ENCODE assay signal across 14 cellular contexts in genomic region chr18:10057401-10057800, GRCh38.
DNase-seq lines count a peak whose midpoint lies in the region; ATAC-seq, FAIRE-seq and TF ChIP-seq lines count a peak whose summit lies in the region.
"Had no signal": no experiment of that assay in that cellular context is flagged by ENCODE, and none has a peak within 500 bp of the region (broad histone marks: within the 10 kb centered on the region; RNA-seq: fewer than 3 reads in every experiment).

No MANE protein-coding gene starts in this region.

- H4K91ac ChIP-seq in H9 (ENCODE audit: insufficient read length, low read depth, low read length): no peak overlapping the region

- H2BK20ac ChIP-seq in H9 (ENCODE audit: low read depth, low read length, poor library complexity, severe bottlenecking): no peak overlapping the region

- CTCF ChIA-PET in HepG2 (lab: Yijun Ruan, JAX; ENCODE audit: low intra/inter-chr PET ratio, low total read pairs): no interaction called here

- BruUV-seq in HepG2 (replicated peaks; lab: Mats Ljungman, UMichigan): no TSS peak

- H3K27ac Mint-ChIP-seq in H9: no peak overlapping the region
- no peak overlapping the region for H3K27ac Mint-ChIP-seq in activated naive CD4-positive, alpha-beta T cell treated with anti-CD3 and anti-CD28 coated beads, Interleukin-2, amount 50 U/mL, for 72 hours
- H3K27ac Mint-ChIP-seq: activated CD4-positive, alpha-beta memory T cell treated with anti-CD3 and anti-CD28 coated beads, Interleukin-2, amount 10 ng/mL, durations not matched to agents 7 days and 5 days had no signal

- H3K4me3 ChIP-seq in SJSA1 (no peak overlapping the region), keratinocyte (ENCODE audit: control insufficient read depth in 2 of 3, extremely low read depth in 1 of 3, insufficient read depth in 2 of 3, low read depth in 1 of 3, low read length in 3 of 3) (peak overlapping the region in 1 of 3 experiments; percentile 5), spleen (no peak overlapping the region), HepG2 (replicated peaks in 1 of 3; ENCODE audit: insufficient read depth in 1 of 3, low read depth in 2 of 3, low read length in 3 of 3) (no peak overlapping the region)

- H4K8ac ChIP-seq in H9 (replicated peaks; ENCODE audit: insufficient read length, low read depth, low read length): no peak overlapping the region

- H3K27ac ChIP-seq in H9 (ENCODE audit: insufficient read length, low read depth, low read length) (no peak overlapping the region), SJSA1 (peak overlapping the region; percentile 96), keratinocyte (ENCODE audit: control insufficient read depth, insufficient read depth, low read length) (peak overlapping the region; percentile 63), spleen (peak overlapping the region in 7 of 8 donors; percentile 34 to 75 (median 67)), HepG2 (ENCODE audit: extremely low read length, insufficient read depth, low read length) (no peak overlapping the region)
- H3K27ac ChIP-seq: neutrophil had no signal

- peak overlapping the region; percentile 55 for H3K56ac ChIP-seq in H9 (ENCODE audit: insufficient read length, low read depth, low read length)

- H3K9me1 ChIP-seq in keratinocyte (ENCODE audit: control insufficient read depth, extremely low read depth, insufficient read depth, low read length): no peaks in the 10 kb centered on the region

- no CpG with 5 or more reads among the region's 3 CpGs for WGBS in H9 (ENCODE audit: extremely low coverage, insufficient read length, low lambda C conversion rate)
- WGBS in spleen, 5 donors: 34 to 63% (median 48%) methylated on average over 3 of the region's 3 CpGs
- WGBS in HepG2 (ENCODE audit: low lambda C conversion rate): 67% methylated on average over 3 of the region's 3 CpGs

- no peaks in the 10 kb centered on the region for H3K36me3 Mint-ChIP-seq in H9 (ENCODE audit: insufficient read depth in 1 of 3, low read depth in 3 of 3)
- H3K36me3 Mint-ChIP-seq in activated naive CD4-positive, alpha-beta T cell treated with anti-CD3 and anti-CD28 coated beads, Interleukin-2, amount 50 U/mL, for 72 hours: no peaks in the 10 kb centered on the region

- no peak for TF ChIP-seq RAD21 in HepG2 (CRISPR knock-in tag; IDR thresholded peaks at IDR 0.05)

- H3K4ac ChIP-seq in H9 (ENCODE audit: low read depth, low read length): no peak overlapping the region

- no peak for TF ChIP-seq EP300 in HepG2 (IDR thresholded peaks at IDR 0.05; ENCODE audit: low read depth in 2 of 2, low read length in 2 of 2)
- no peak for TF ChIP-seq EP300 in HepG2 (CRISPR knock-in tag; IDR thresholded peaks at IDR 0.05; ENCODE audit: borderline replicate concordance)

- no peaks in the 10 kb centered on the region for H3K79me2 ChIP-seq in H9 (ENCODE audit: insufficient read depth, low read length)
- no peaks in the 10 kb centered on the region for H3K79me2 ChIP-seq in keratinocyte (ENCODE audit: control insufficient read depth, insufficient read depth, low read length)
- H3K79me2 ChIP-seq in HepG2 (ENCODE audit: insufficient read depth, low read length): no peaks in the 10 kb centered on the region

- ATAC-seq in HepG2: no peak
- no peak for ATAC-seq in activated naive CD4-positive, alpha-beta T cell treated with anti-CD3 and anti-CD28 coated beads, Interleukin-2, amount 50 U/mL, for 72 hours

- peaks cover 2% of the 10 kb centered on the region for H3K23me2 ChIP-seq in H9 (ENCODE audit: insufficient read length, low read depth, low read length, poor library complexity, severe bottlenecking)

- POLR2A ChIA-PET in HepG2 (lab: Yijun Ruan, JAX): no interaction called here

- H3K4me1 Mint-ChIP-seq in H9: peaks cover 30 to 31% of the 10 kb centered on the region in 2 experiments
- H3K4me1 Mint-ChIP-seq: activated CD4-positive, alpha-beta memory T cell treated with anti-CD3 and anti-CD28 coated beads, Interleukin-2, amount 10 ng/mL, durations not matched to agents 7 days and 5 days had no signal

- H3T11ph ChIP-seq in H9 (ENCODE audit: low read length): no peak overlapping the region

- H3K9me3 Mint-ChIP-seq in H9: no peaks in the 10 kb centered on the region; a peak in 1 of 5 replicates
- no peaks in the 10 kb centered on the region for H3K9me3 Mint-ChIP-seq in activated naive CD4-positive, alpha-beta T cell treated with anti-CD3 and anti-CD28 coated beads, Interleukin-2, amount 50 U/mL, for 72 hours
- H3K9me3 Mint-ChIP-seq: activated CD4-positive, alpha-beta memory T cell treated with anti-CD3 and anti-CD28 coated beads, Interleukin-2, amount 10 ng/mL, durations not matched to agents 7 days and 5 days had no signal

- no peak for FAIRE-seq in keratinocyte (lab: Jason Lieb, UNC)
- no peak for FAIRE-seq in HepG2 (lab: Jason Lieb, UNC)
- FAIRE-seq: islet of Langerhans had no signal

- H3K4me1 ChIP-seq in H9 (ENCODE audit: insufficient read depth, low read length) (no peaks in the 10 kb centered on the region), SJSA1 (replicated peaks) (peaks cover 52% of the 10 kb centered on the region), keratinocyte (ENCODE audit: control insufficient read depth, extremely low read depth, insufficient read depth, low read length) (peaks cover 21% of the 10 kb centered on the region), spleen (peaks cover 10 to 60% (median 41%) of the 10 kb centered on the region in 6 donors), HepG2 (ENCODE audit: insufficient read depth, low read length) (no peaks in the 10 kb centered on the region)

- no peak overlapping the region for H2BK5ac ChIP-seq in H9 (ENCODE audit: insufficient read length, low read length)

- TF ChIP-seq POLR2A in spleen (IDR thresholded peaks at IDR 0.05) (no peak), HepG2 (IDR thresholded peaks at IDR 0.05; ENCODE audit: insufficient read depth in 1 of 2, low read depth in 2 of 2, low read length in 2 of 2) (no peak)

- no peaks in the 10 kb centered on the region for H3K79me1 ChIP-seq in H9 (ENCODE audit: insufficient read depth, low read depth, low read length, poor library complexity, severe bottlenecking)

- H2AK5ac ChIP-seq in H9 (ENCODE audit: insufficient read length, low read length): no peak overlapping the region

- dilution Hi-C loops in keratinocyte (cut with MboI; ENCODE audit: extremely low pct_ligation_motif_present, low sequenced_read_pairs): no loop called here

- H3K4me3 Mint-ChIP-seq in H9: no peak overlapping the region
- H3K4me3 Mint-ChIP-seq: activated CD4-positive, alpha-beta memory T cell treated with anti-CD3 and anti-CD28 coated beads, Interleukin-2, amount 10 ng/mL, durations not matched to agents 7 days and 5 days had no signal

- no peak overlapping the region for H2BK120ac ChIP-seq in H9 (ENCODE audit: low read depth, low read length, poor library complexity, severe bottlenecking)

- H3K27me3 ChIP-seq in H9 (ENCODE audit: insufficient read depth, low read length) (no peaks in the 10 kb centered on the region), SJSA1 (replicated peaks) (no peaks in the 10 kb centered on the region), keratinocyte (ENCODE audit: control insufficient read depth, extremely low read depth, insufficient read depth, low read length) (no peaks in the 10 kb centered on the region), spleen (replicated peaks in 1 of 7) (no peaks in the 10 kb centered on the region), HepG2 (ENCODE audit: control insufficient read depth in 1 of 2, insufficient read depth in 2 of 2, low read length in 2 of 2) (0 out of 5 replicates have a peak, but pooled peaks cover 2 to 7% of the 10 kb centered on the region in 2 experiments)

- H3K9ac ChIP-seq in H9 (ENCODE audit: extremely low read depth, insufficient read length, low read length) (no peak overlapping the region), keratinocyte (ENCODE audit: control insufficient read depth, extremely low read depth, insufficient read depth, low read length) (no peak overlapping the region), HepG2 (ENCODE audit: insufficient read depth, low read depth, low read length) (no peak overlapping the region)

- H3K9me3 ChIP-seq in H9 (ENCODE audit: control insufficient read depth, low read depth, low read length) (no peaks in the 10 kb centered on the region), SJSA1 (replicated peaks) (no peaks in the 10 kb centered on the region; the same call in 1 of the 2 replicates), keratinocyte (ENCODE audit: control insufficient read depth, low read depth, low read length) (no peaks in the 10 kb centered on the region), spleen (no peaks in the 10 kb centered on the region), HepG2 (ENCODE audit: low read length) (no peaks in the 10 kb centered on the region)
- H3K9me3 ChIP-seq: neutrophil had no signal

- H2AFZ ChIP-seq in H9 (ENCODE audit: low read length) (no peak overlapping the region), keratinocyte (ENCODE audit: control insufficient read depth, low read length) (no peak overlapping the region), HepG2 (ENCODE audit: low read length) (no peak overlapping the region)

- no peak overlapping the region for H4K5ac ChIP-seq in H9 (ENCODE audit: insufficient read length, low read depth, low read length)

- no peak for TF ChIP-seq CTCF in H9 (conservative IDR thresholded peaks at IDR 0.05)
- TF ChIP-seq CTCF in keratinocyte (optimal IDR thresholded peaks at IDR 0.05 in 1 of 3, IDR thresholded peaks at IDR 0.05 in 1 of 3, conservative IDR thresholded peaks at IDR 0.05 in 1 of 3; ENCODE audit: extremely low read depth in 1 of 3, insufficient read depth in 2 of 3, low read length in 3 of 3): no peak
- TF ChIP-seq CTCF in spleen (IDR thresholded peaks at IDR 0.05 in 8 of 11, conservative IDR thresholded peaks at IDR 0.05 in 3 of 11): no peak
- no peak for TF ChIP-seq CTCF in HepG2 (CRISPR knock-in tag; IDR thresholded peaks at IDR 0.05)

- H3K36me3 ChIP-seq in SJSA1 (no peaks in the 10 kb centered on the region), keratinocyte (ENCODE audit: control insufficient read depth in 2 of 2, extremely low read depth in 1 of 2, insufficient read depth in 2 of 2, low read length in 2 of 2) (no peaks in the 10 kb centered on the region), spleen (no peaks in the 10 kb centered on the region), HepG2 (replicated peaks in 1 of 2; ENCODE audit: control insufficient read depth in 1 of 2, insufficient read depth in 2 of 2, low read length in 2 of 2) (no peaks in the 10 kb centered on the region)
- H3K36me3 ChIP-seq: neutrophil had no signal

- H2BK15ac ChIP-seq in H9 (ENCODE audit: low read depth, low read length): no peak overlapping the region

- in situ Hi-C loops in HepG2 (cut with HindIII; ENCODE audit: extremely low pct_ligation_motif_present, low pct_unique_long_range_greater_than_20kb): no loop called here

- H2BK12ac ChIP-seq in H9 (ENCODE audit: insufficient read length, low read depth, low read length): no peak overlapping the region

- no peak overlapping the region for H3K4me2 ChIP-seq in H9 (ENCODE audit: insufficient read depth, insufficient read length, low read length)
- H3K4me2 ChIP-seq in keratinocyte (ENCODE audit: control insufficient read depth, extremely low read depth, insufficient read depth, low read depth, low read length): peak overlapping the region; percentile 54
- no peak overlapping the region for H3K4me2 ChIP-seq in HepG2 (ENCODE audit: low read depth, low read length)

- H3K18ac ChIP-seq in H9 (ENCODE audit: insufficient read length, low read depth, low read length): no peak overlapping the region

- intact Hi-C loops in spleen (cut with DNase I; ENCODE audit: low total_unique reads): no loop called here
- intact Hi-C loops in HepG2 (cut with micrococcal nuclease; ENCODE audit: unreplicated experiment): no loop called here

- DNase-seq in H9: no peak
- DNase-seq in SJSA1 (ENCODE audit: low read depth in 1 of 2, low spot score in 2 of 2): no peak
- DNase-seq in keratinocyte (ENCODE audit: low read depth, low spot score): no peak
- no peak for DNase-seq in spleen
- no peak for DNase-seq in COLO829 (ENCODE audit: low spot score)
- no peak for DNase-seq in HepG2 (ENCODE audit: low spot score)
- DNase-seq in activated naive CD4-positive, alpha-beta T cell treated with anti-CD3 and anti-CD28 coated beads, Interleukin-2, amount 50 U/mL, for 72 hours (ENCODE audit: low spot score in 2 of 2): no peak
- no peak for DNase-seq in NCI-H510A treated with DMSO at 0.1 percent for 48 hours (lab: John Stamatoyannopoulos, UW)
- DNase-seq: activated CD4-positive, alpha-beta memory T cell treated with anti-CD3 and anti-CD28 coated beads, Interleukin-2, amount 10 ng/mL, durations not matched to agents 7 days and 5 days; activated gamma-delta T cell; NCI-H187 treated with DMSO at 0.1 percent for 48 hours; stimulated activated CD4-positive, alpha-beta T cell treated with anti-CD3 and anti-CD28 coated beads, Interleukin-15, amount 100 ng/mL, for 24 hours had no signal

- H3K27me3 Mint-ChIP-seq in H9 (ENCODE audit: low read depth): peaks cover 4% of the 10 kb centered on the region

- H3K14ac ChIP-seq in H9 (ENCODE audit: insufficient read depth, low read length): no peak overlapping the region

- H4K20me1 ChIP-seq in H9 (ENCODE audit: control insufficient read depth, insufficient read depth, insufficient read length) (no peaks in the 10 kb centered on the region), keratinocyte (ENCODE audit: control insufficient read depth, extremely low read depth, insufficient read depth, low read length) (no peaks in the 10 kb centered on the region), HepG2 (ENCODE audit: insufficient read depth, low read length) (no peaks in the 10 kb centered on the region)

- H3K23ac ChIP-seq in H9 (ENCODE audit: insufficient read length, low read depth, low read length): no peak overlapping the region

Comparison
In these comparisons a context has a peak if more than half of its experiments do, and no peak if none do; other contexts are left out.
1. H3K27ac ChIP-seq: peak in SJSA1 (single experiment), keratinocyte (single experiment) and spleen (7 of 8); none in H9 (single experiment) and HepG2 (single experiment).